ENCODE assay signal across 8 cellular contexts in the genomic region with DNA sequence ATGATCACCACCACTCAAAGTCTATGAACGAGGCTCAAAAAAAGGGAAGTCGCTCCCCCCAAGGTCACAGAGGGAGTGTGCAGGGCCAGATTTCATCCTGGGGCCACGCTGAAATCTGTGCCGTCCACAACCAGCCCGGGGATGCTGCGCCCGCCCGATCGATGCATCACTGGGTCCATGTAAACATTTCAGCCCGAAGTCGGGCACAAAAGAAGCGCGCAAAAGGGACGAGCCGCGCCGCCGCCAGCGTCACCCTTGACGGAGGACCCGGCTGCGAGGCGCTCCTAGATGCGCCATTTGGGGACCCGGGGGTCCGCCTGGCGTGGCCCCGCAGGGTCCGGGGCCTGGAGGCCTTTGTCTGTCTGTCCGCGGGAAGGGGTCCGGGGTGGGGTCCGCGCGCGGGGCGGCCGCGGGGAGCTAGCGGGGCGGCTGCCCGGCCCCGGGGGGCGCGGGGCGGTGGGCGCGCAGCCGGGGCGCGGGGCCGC. TPM values are rescaled to one million over a fixed set of nuclear protein-coding genes. Genes with fewer than 3 reads are reported as not detected.
DNase-seq lines count a peak whose midpoint lies in the region; ATAC-seq and TF ChIP-seq lines count a peak whose summit lies in the region.

No MANE protein-coding gene starts in this region.

- in situ Hi-C loops in astrocyte of the cerebellum (cut with HindIII; ENCODE audit: low sequenced_read_pairs) (loop anchor here (10.0 kb wide), 1 partner anchor 665 kb away; no protein-coding TSS in a partner anchor), gastrocnemius medialis (cut with MboI; ENCODE audit: low sequenced_read_pairs in 4 of 4) (no loop called here)

- no peak for TF ChIP-seq POLR2A in gastrocnemius medialis (IDR thresholded peaks at IDR 0.05)

- intact Hi-C loops in CD14-positive monocyte (cut with micrococcal nuclease), result no loop called here
- intact Hi-C loops in gastrocnemius medialis (cut with DNase I; ENCODE audit: low total_unique reads), result no loop called here

- H3K9me3 ChIP-seq in gastrocnemius medialis, result no peaks in the 10 kb centered on the region

- DNase-seq in CD14-positive monocyte (ENCODE audit: low spot score) (no peak), astrocyte of the cerebellum (ENCODE audit: low read depth) (no peak), gastrocnemius medialis (no peak)
- DNase-seq in central memory CD4-positive, alpha-beta T cell, result no peak

- H3K27me3 ChIP-seq in gastrocnemius medialis, result no peaks in the 10 kb centered on the region

- ATAC-seq in GM19328 (IDR thresholded peaks at IDR 0.05; ENCODE audit: unreplicated experiment) (peak; percentile 36), HG03354 (IDR thresholded peaks at IDR 0.05; ENCODE audit: poor library complexity, severe bottlenecking, unreplicated experiment) (peak; percentile 59), SK-N-SH treated with all-trans-retinoic acid at 6 μM for 48 hours (peak; percentile 41), gastrocnemius medialis (peak; percentile 42 to 58)

- peaks cover 0 to 17% of the 10 kb centered on the region in 2 donors for H3K36me3 ChIP-seq in gastrocnemius medialis

- H3K27ac ChIP-seq in gastrocnemius medialis, result peak overlapping the region; percentile 75 to 83 (median 80)

- H3K4me1 Mint-ChIP-seq in CD14-positive monocyte, result peaks cover 14% of the 10 kb centered on the region

- H3K27me3 Mint-ChIP-seq in CD14-positive monocyte (ENCODE audit: low read depth in 3 of 3), result peaks cover 21 to 37% (median 27%) of the 10 kb centered on the region in 3 donors

- peak overlapping the region; percentile 71 for H3K4me3 ChIP-seq in astrocyte of the cerebellum (ENCODE audit: low read depth, low read length)
- peak overlapping the region; percentile 96 for H3K4me3 ChIP-seq in iPS-11a (ENCODE audit: low read depth, low read length)
- peak overlapping the region; percentile 82 to 87 (median 84) for H3K4me3 ChIP-seq in gastrocnemius medialis

- peaks cover 24 to 35% of the 10 kb centered on the region in 2 donors for H3K36me3 Mint-ChIP-seq in CD14-positive monocyte

- H3K27ac Mint-ChIP-seq in CD14-positive monocyte, result peak overlapping the region in 4 of 7 donors; percentile 38 to 81 (median 60)

- TF ChIP-seq CTCF in CD14-positive monocyte (IDR thresholded peaks at IDR 0.05) (no peak), astrocyte of the cerebellum (IDR thresholded peaks at IDR 0.05; ENCODE audit: low read depth, low read length, missing control alignments) (no peak), gastrocnemius medialis (IDR thresholded peaks at IDR 0.05 in 4 of 5, conservative IDR thresholded peaks at IDR 0.05 in 1 of 5) (no peak)

- peak overlapping the region; percentile 95 to 98 for H3K4me3 Mint-ChIP-seq in CD14-positive monocyte

- H3K4me1 ChIP-seq in gastrocnemius medialis, result peaks cover 9 to 14% of the 10 kb centered on the region in 2 donors

- H3K9me3 Mint-ChIP-seq in CD14-positive monocyte, result peaks cover 0 to 18% (median 8%) of the 10 kb centered on the region in 7 donors

TF ChIP-seq in SK-N-SH treated with all-trans-retinoic acid at 6 μM for 48 hours, 23 proteins besides CTCF, POLR2A, EP300 and RAD21:
- TF ChIP-seq OSR1 (CRISPR knock-in tag; IDR thresholded peaks at IDR 0.05) (no peak), TCF4 (CRISPR knock-in tag; IDR thresholded peaks at IDR 0.05; ENCODE audit: borderline replicate concordance) (no peak), ZFP30 (CRISPR knock-in tag; IDR thresholded peaks at IDR 0.05) (no peak), ZC3H10 (CRISPR knock-in tag; IDR thresholded peaks at IDR 0.05) (no peak), ESRRG (CRISPR knock-in tag; IDR thresholded peaks at IDR 0.05) (no peak), ZNF8 (CRISPR knock-in tag; IDR thresholded peaks at IDR 0.05) (no peak), ISL1 (CRISPR knock-in tag; IDR thresholded peaks at IDR 0.05) (no peak), ARNTL (CRISPR knock-in tag; IDR thresholded peaks at IDR 0.05; ENCODE audit: borderline replicate concordance, low read depth) (no peak), ZNF565 (CRISPR knock-in tag; conservative IDR thresholded peaks at IDR 0.05; ENCODE audit: low read depth) (no peak), CSDC2 (CRISPR knock-in tag; IDR thresholded peaks at IDR 0.05) (no peak), ZFP3 (CRISPR knock-in tag; IDR thresholded peaks at IDR 0.05) (no peak)
- TF ChIP-seq, protein P1, sequence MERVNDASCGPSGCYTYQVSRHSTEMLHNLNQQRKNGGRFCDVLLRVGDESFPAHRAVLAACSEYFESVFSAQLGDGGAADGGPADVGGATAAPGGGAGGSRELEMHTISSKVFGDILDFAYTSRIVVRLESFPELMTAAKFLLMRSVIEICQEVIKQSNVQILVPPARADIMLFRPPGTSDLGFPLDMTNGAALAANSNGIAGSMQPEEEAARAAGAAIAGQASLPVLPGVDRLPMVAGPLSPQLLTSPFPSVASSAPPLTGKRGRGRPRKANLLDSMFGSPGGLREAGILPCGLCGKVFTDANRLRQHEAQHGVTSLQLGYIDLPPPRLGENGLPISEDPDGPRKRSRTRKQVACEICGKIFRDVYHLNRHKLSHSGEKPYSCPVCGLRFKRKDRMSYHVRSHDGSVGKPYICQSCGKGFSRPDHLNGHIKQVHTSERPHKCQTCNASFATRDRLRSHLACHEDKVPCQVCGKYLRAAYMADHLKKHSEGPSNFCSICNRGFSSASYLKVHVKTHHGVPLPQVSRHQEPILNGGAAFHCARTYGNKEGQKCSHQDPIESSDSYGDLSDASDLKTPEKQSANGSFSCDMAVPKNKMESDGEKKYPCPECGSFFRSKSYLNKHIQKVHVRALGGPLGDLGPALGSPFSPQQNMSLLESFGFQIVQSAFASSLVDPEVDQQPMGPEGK (CRISPR knock-in tag; IDR thresholded peaks at IDR 0.05; ENCODE audit: borderline replicate concordance), result no peak
- TF ChIP-seq, protein P2, sequence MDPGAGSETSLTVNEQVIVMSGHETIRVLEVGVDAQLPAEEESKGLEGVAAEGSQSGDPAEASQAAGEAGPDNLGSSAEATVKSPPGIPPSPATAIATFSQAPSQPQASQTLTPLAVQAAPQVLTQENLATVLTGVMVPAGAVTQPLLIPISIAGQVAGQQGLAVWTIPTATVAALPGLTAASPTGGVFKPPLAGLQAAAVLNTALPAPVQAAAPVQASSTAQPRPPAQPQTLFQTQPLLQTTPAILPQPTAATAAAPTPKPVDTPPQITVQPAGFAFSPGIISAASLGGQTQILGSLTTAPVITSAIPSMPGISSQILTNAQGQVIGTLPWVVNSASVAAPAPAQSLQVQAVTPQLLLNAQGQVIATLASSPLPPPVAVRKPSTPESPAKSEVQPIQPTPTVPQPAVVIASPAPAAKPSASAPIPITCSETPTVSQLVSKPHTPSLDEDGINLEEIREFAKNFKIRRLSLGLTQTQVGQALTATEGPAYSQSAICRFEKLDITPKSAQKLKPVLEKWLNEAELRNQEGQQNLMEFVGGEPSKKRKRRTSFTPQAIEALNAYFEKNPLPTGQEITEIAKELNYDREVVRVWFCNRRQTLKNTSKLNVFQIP (CRISPR knock-in tag; IDR thresholded peaks at IDR 0.05; ENCODE audit: borderline replicate concordance, low read depth), result no peak
- TF ChIP-seq, protein P3, sequence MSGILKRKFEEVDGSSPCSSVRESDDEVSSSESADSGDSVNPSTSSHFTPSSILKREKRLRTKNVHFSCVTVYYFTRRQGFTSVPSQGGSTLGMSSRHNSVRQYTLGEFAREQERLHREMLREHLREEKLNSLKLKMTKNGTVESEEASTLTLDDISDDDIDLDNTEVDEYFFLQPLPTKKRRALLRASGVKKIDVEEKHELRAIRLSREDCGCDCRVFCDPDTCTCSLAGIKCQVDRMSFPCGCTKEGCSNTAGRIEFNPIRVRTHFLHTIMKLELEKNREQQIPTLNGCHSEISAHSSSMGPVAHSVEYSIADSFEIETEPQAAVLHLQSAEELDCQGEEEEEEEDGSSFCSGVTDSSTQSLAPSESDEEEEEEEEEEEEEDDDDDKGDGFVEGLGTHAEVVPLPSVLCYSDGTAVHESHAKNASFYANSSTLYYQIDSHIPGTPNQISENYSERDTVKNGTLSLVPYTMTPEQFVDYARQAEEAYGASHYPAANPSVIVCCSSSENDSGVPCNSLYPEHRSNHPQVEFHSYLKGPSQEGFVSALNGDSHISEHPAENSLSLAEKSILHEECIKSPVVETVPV (CRISPR knock-in tag; IDR thresholded peaks at IDR 0.05), result no peak

RNA-seq across cellular contexts. Expression of a gene that starts 0.5 kb away (rescaled TPM):
- 10 to 100 TPM; 17.2 to 19.1 TPM for polyA plus RNA-seq in CD14-positive monocyte
- total RNA-seq in gastrocnemius medialis, result 100 to 1,000 TPM in 1 of 4 donors, 10 to 100 TPM in 3; 42.7 to 141 (median 80.4) TPM
